Comparison of ENCODE assay signal across 8 cellular contexts in the genomic region with DNA sequence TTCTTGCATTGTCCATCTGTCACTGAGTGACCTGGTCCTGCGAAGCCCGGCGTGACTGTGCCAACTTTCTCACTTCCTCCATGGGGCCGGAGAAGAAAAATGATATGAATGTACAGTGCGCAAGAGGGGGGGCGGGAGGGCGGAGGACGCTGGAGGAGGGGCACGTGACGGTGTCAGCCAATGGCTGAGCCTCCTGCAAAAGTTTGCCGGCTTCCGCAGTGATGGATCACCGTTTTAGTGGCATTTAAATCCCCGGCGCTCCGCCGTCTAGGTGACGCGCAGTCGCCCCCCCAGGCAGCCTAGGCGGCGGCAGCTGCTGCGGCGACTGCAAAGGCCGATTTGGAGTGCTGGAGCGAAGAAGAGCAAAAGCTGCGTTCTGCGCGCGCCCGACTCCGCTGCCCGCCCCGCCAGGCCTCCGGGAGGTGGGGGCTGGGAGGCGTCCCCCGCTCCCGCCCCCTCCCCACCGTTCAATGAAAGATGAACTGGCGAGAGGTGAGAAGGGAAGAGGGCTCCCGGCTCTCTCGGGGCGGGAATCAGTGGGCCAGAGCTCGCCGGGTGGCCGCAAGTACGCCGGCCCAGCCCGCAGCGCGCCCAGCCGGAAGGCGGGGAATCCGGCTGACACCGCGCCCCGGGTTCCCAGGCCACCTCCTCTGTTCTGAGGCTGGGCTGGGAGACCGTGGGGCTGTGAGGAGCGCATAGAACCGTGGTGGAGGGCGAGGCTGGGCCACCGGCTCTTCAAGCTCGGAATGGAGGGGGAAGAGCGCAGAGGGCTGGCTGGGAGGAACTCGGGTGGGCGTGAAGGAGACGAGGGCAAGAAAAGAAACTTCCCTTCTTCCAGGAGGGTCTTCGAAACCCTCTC.
DNase-seq lines count a peak whose midpoint lies in the region; ATAC-seq and TF ChIP-seq lines count a peak whose summit lies in the region.

A gene (minus strand): TSS at position 104 of the 859 bp plus-strand sequence. CDS start 88 bp downstream, at position 16.

- peak within 1 kb of the TSS; percentile 93 for H3K4me3 ChIP-seq in astrocyte of the spinal cord (ENCODE audit: low read depth, low read length)

- TF ChIP-seq POLR2A in GM18505 (IDR thresholded peaks at IDR 0.05; ENCODE audit: borderline replicate concordance, extremely low read depth, insufficient read depth, insufficient read length), result peak; percentile 65

- TF ChIP-seq CTCF in astrocyte of the spinal cord (IDR thresholded peaks at IDR 0.05; ENCODE audit: low read depth, low read length), result no peak

- DNase-seq in NCI-H1417 treated with DMSO at 0.1 percent for 48 hours (lab: John Stamatoyannopoulos, UW) (peak; percentile 83), T1000 (lab: John Stamatoyannopoulos, UW) (peak; percentile 81), astrocyte of the spinal cord (ENCODE audit: low read depth, low spot score) (peak; percentile 96), iris pigment epithelial cell (ENCODE audit: low read depth) (peak; percentile 16), inferior parietal cortex (ENCODE audit: extremely low spot score) (no peak)
- DNase-seq in stimulated activated CD4-positive, alpha-beta T cell treated with anti-CD3 and anti-CD28 coated beads, Interleukin-15, amount 100 ng/mL, for 48 hours (ENCODE audit: low read depth in 2 of 2), result peak; percentile 52 to 61

- ATAC-seq in GM18505 (IDR thresholded peaks at IDR 0.05; ENCODE audit: unreplicated experiment) (peak; percentile 81), HG02840 (IDR thresholded peaks at IDR 0.05; ENCODE audit: low FRiP score, unreplicated experiment) (peak; percentile 77)

- in situ Hi-C loops in astrocyte of the spinal cord (cut with HindIII; ENCODE audit: low sequenced_read_pairs), result no loop called here
